In genomic region chr19:11408591-11408990, GRCh38 we compare ENCODE assay signal across 34 cellular contexts. TPM values are rescaled to one million over a fixed set of nuclear protein-coding genes. Genes with fewer than 3 reads are reported as not detected.
"Had no signal": no experiment of that assay in that cellular context is flagged by ENCODE, and none has a peak within 500 bp of the region (broad histone marks: within the 10 kb centered on the region; RNA-seq: fewer than 3 reads in every experiment).

No MANE protein-coding gene starts in this region.

- H3K9me3 Mint-ChIP-seq: activated B cell treated with CpG ODN at 0.5 μM for 24 hours; activated CD8-positive, alpha-beta T cell treated with anti-CD3 and anti-CD28 coated beads for 36 hours; activated T-cell treated with anti-CD3 and anti-CD28 coated beads, Interleukin-2, amount 50 U/mL, for 4 hours; activated T-helper 17 cell treated with anti-CD3 and anti-CD28 coated beads, Interleukin-2, amount 50 U/mL, for 72 hours; central memory CD8-positive, alpha-beta T cell; dendritic cell treated with granulocyte-macrophage colony-stimulating factor and Interleukin-4, amounts not matched to agents 40 ng/mL and 50 ng/mL, for 4 days; T-helper 2 cell treated with Interferon-gamma antibody and Interleukin-4, amounts not matched to agents 5 μg/mL and 100 μg/mL, for 36 hours had no signal

- H3K4me3 ChIP-seq: coronary artery, dorsolateral prefrontal cortex, esophagus muscularis mucosa, gastrocnemius medialis had no signal

- H3K4me1 Mint-ChIP-seq: activated T-helper 17 cell treated with anti-CD3 and anti-CD28 coated beads, Interleukin-2, amount 50 U/mL, for 72 hours; central memory CD8-positive, alpha-beta T cell; T-helper 17 cell had no signal

- ATAC-seq: activated CD4-positive, CD25-positive, alpha-beta regulatory T cell treated with anti-CD3 and anti-CD28 coated beads, Interleukin-2, amount 50 U/mL, for 24 hours; activated CD8-positive, alpha-beta T cell treated with anti-CD3 and anti-CD28 coated beads for 36 hours; activated T-cell treated with anti-CD3 and anti-CD28 coated beads, Interleukin-2, amount 50 U/mL, for 4 hours; activated T-helper 17 cell treated with anti-CD3 and anti-CD28 coated beads, Interleukin-2, amount 50 U/mL, for 72 hours; foreskin keratinocyte; gastrocnemius medialis; T-helper 17 cell had no signal

- H3K36me3 Mint-ChIP-seq: activated naive CD8-positive, alpha-beta T cell had no signal

- H3K4me3 Mint-ChIP-seq: activated B cell treated with CpG ODN at 0.5 μM for 24 hours; activated CD8-positive, alpha-beta T cell treated with anti-CD3 and anti-CD28 coated beads for 36 hours; activated naive CD8-positive, alpha-beta T cell; activated T-cell treated with anti-CD3 and anti-CD28 coated beads, Interleukin-2, amount 50 U/mL, for 4 hours; activated T-helper 17 cell treated with anti-CD3 and anti-CD28 coated beads, Interleukin-2, amount 50 U/mL, for 72 hours; central memory CD8-positive, alpha-beta T cell; dendritic cell treated with granulocyte-macrophage colony-stimulating factor and Interleukin-4, amounts not matched to agents 40 ng/mL and 50 ng/mL, for 4 days; T-helper 17 cell; T-helper 2 cell treated with Interferon-gamma antibody and Interleukin-4, amounts not matched to agents 5 μg/mL and 100 μg/mL, for 36 hours had no signal

- H3K27ac Mint-ChIP-seq: activated B cell treated with CpG ODN at 0.5 μM for 24 hours; activated CD8-positive, alpha-beta T cell treated with anti-CD3 and anti-CD28 coated beads for 36 hours; activated naive CD8-positive, alpha-beta T cell; activated T-helper 17 cell treated with anti-CD3 and anti-CD28 coated beads, Interleukin-2, amount 50 U/mL, for 72 hours; dendritic cell treated with granulocyte-macrophage colony-stimulating factor and Interleukin-4, amounts not matched to agents 40 ng/mL and 50 ng/mL, for 4 days; T-helper 17 cell; T-helper 2 cell treated with Interferon-gamma antibody and Interleukin-4, amounts not matched to agents 5 μg/mL and 100 μg/mL, for 36 hours had no signal

- H3K27ac ChIP-seq: brain microvascular endothelial cell, coronary artery, dorsolateral prefrontal cortex, esophagus muscularis mucosa, foreskin keratinocyte, gastrocnemius medialis, WERI-Rb-1 had no signal

- H3K4me1 ChIP-seq: gastrocnemius medialis had no signal

- DNase-seq: activated B cell treated with CpG ODN at 0.5 μM for 24 hours; activated CD4-positive, alpha-beta T cell treated with anti-CD3 and anti-CD28 coated beads for 48 hours; activated CD4-positive, alpha-beta T cell treated with anti-CD3 and anti-CD28 coated beads, Interleukin-2, amount 50 U/mL, for 1 hour; activated CD4-positive, alpha-beta T cell treated with anti-CD3 and anti-CD28 coated beads, Interleukin-2, amount 50 U/mL, for 48 hours; activated CD8-positive, alpha-beta memory T cell treated with anti-CD3 and anti-CD28 coated beads for 24 hours; activated CD8-positive, alpha-beta T cell treated with anti-CD3 and anti-CD28 coated beads for 36 hours; activated effector memory CD4-positive, alpha-beta T cell treated with Interleukin-2 at 50 U/mL for 16 hours; activated gamma-delta T cell treated with Interleukin-2 at 50 U/mL for 16 hours; activated naive CD4-positive, alpha-beta T cell treated with anti-CD3 and anti-CD28 coated beads, Interleukin-2, amount 50 U/mL, for 16 hours; activated naive CD4-positive, alpha-beta T cell treated with Interleukin-2 at 50 U/mL for 16 hours; activated T-cell treated with anti-CD3 and anti-CD28 coated beads, Interleukin-2, amount 50 U/mL, for 4 hours; amniotic stem cell; anterior cingulate cortex; brain microvascular endothelial cell; dorsolateral prefrontal cortex; effector memory CD4-positive, alpha-beta T cell; erythroblast; foreskin keratinocyte; gastrocnemius medialis; glutamatergic neuron; T-helper 1 cell; T-helper 17 cell; T1000; WERI-Rb-1 had no signal

- H3K36me3 ChIP-seq: brain microvascular endothelial cell, esophagus muscularis mucosa, gastrocnemius medialis, WERI-Rb-1 had no signal

- FAIRE-seq: astrocyte, bronchial epithelial cell had no signal

- H3K9me3 ChIP-seq: esophagus muscularis mucosa, gastrocnemius medialis had no signal

RNA-seq across cellular contexts. Expression of gene RGL3, which starts 10.5 kb away (rescaled TPM):
- total RNA-seq: activated CD8-positive, alpha-beta T cell treated with anti-CD3 and anti-CD28 coated beads for 36 hours; foreskin keratinocyte; T-helper 17 cell had no signal

RNA-seq across cellular contexts. Expression of gene ODAD3, which starts 26.3 kb away (rescaled TPM):
- total RNA-seq: bronchial epithelial cell, gastrocnemius medialis, T-helper 17 cell had no signal
